Comparison of ENCODE assay signal across 11 cellular contexts in genomic region chr14:23557946-23558345, GRCh38. TPM values are rescaled to one million over a fixed set of nuclear protein-coding genes. Genes with fewer than 3 reads are reported as not detected.
A peak's percentile ranks its signal among the peaks of the same experiment; 100 is the strongest.
DNase-seq lines count a peak whose midpoint lies in the region; ATAC-seq and TF ChIP-seq lines count a peak whose summit lies in the region.
"Had no signal": no experiment of that assay in that cellular context is flagged by ENCODE, and none has a peak within 500 bp of the region (broad histone marks: within the 10 kb centered on the region; RNA-seq: fewer than 3 reads in every experiment).

No MANE protein-coding gene starts in this region.

- peaks cover 19% of the 10 kb centered on the region for H3K79me2 ChIP-seq in GM23338 (replicated peaks; ENCODE audit: insufficient read depth)

- intact Hi-C loops in CD4-positive, alpha-beta T cell (cut with DNase I, micrococcal nuclease), result loop anchor here (2.0 to 5.0 kb wide), 3 partner anchors 17 to 291 kb away; partner anchors contain the start of gene PABPN1 (in 1 of the 2)
- intact Hi-C loops in natural killer cell (cut with micrococcal nuclease), result no loop called here

- peaks cover 38% of the 10 kb centered on the region for H3K4me1 ChIP-seq in GM23338 (ENCODE audit: insufficient read depth)

- DNase-seq in CD4-positive, alpha-beta T cell, result no peak
- DNase-seq in GM23338 (ENCODE audit: low spot score) (no peak), natural killer cell (no peak), kidney glomerular epithelial cell (lab: John Stamatoyannopoulos, UW) (no peak)
- DNase-seq: activated gamma-delta T cell treated with Interleukin-2 at 50 U/mL for 16 hours, dorsolateral prefrontal cortex, foreskin fibroblast, occipital lobe had no signal

- no peaks in the 10 kb centered on the region for H3K27me3 Mint-ChIP-seq in CD4-positive, alpha-beta T cell
- H3K27me3 Mint-ChIP-seq in GM23338 (ENCODE audit: insufficient read depth, low read depth, poor library complexity) (peaks cover 21% of the 10 kb centered on the region), natural killer cell (ENCODE audit: low read depth in 2 of 2) (no peaks in the 10 kb centered on the region)
- no peaks in the 10 kb centered on the region for H3K27me3 Mint-ChIP-seq in activated T-helper 17 cell treated with anti-CD3 and anti-CD28 coated beads, Interleukin-2, amount 50 U/mL, for 72 hours

- no peaks in the 10 kb centered on the region; the same call in 1 of the 2 replicates for H4K20me1 ChIP-seq in GM23338 (replicated peaks; ENCODE audit: insufficient read depth)

- peak overlapping the region; percentile 5 for H3K27ac ChIP-seq in CD4-positive, alpha-beta T cell (ENCODE audit: low read depth, low read length)
- H3K27ac ChIP-seq in GM23338 (ENCODE audit: low read depth), result peak overlapping the region; percentile 99; the same call in 1 of the 2 replicates

- no peaks in the 10 kb centered on the region for H3K9me2 ChIP-seq in GM23338 (ENCODE audit: insufficient read depth)

- H3K4me3 Mint-ChIP-seq in CD4-positive, alpha-beta T cell, result peak overlapping the region; percentile 84
- H3K4me3 Mint-ChIP-seq in GM23338 (peak overlapping the region; percentile 63; the same call in 1 of the 3 replicates), natural killer cell (peak overlapping the region; percentile 81)
- peak overlapping the region; percentile 90 for H3K4me3 Mint-ChIP-seq in activated T-helper 17 cell treated with anti-CD3 and anti-CD28 coated beads, Interleukin-2, amount 50 U/mL, for 72 hours

- H3K36me3 ChIP-seq in GM23338 (ENCODE audit: insufficient read depth), result no peaks in the 10 kb centered on the region; the same call in 1 of the 2 replicates

- H3K9me3 ChIP-seq in CD4-positive, alpha-beta T cell (ENCODE audit: control insufficient read depth, low read length), result no peaks in the 10 kb centered on the region

- no peak for TF ChIP-seq CTCF in CD4-positive, alpha-beta T cell (IDR thresholded peaks at IDR 0.05)
- TF ChIP-seq CTCF in GM23338 (conservative IDR thresholded peaks at IDR 0.05; ENCODE audit: low read depth in 2 of 2), result no peak
- TF ChIP-seq CTCF in natural killer cell (IDR thresholded peaks at IDR 0.05), result no peak

- no peaks in the 10 kb centered on the region for H3K27me3 ChIP-seq in CD4-positive, alpha-beta T cell (ENCODE audit: control insufficient read depth, insufficient read depth, low read length)
- H3K27me3 ChIP-seq in GM23338 (ENCODE audit: insufficient read depth), result no peaks in the 10 kb centered on the region
- H3K27me3 ChIP-seq: dorsolateral prefrontal cortex had no signal

- H3K27ac Mint-ChIP-seq in CD4-positive, alpha-beta T cell, result peak overlapping the region; percentile 3
- no peak overlapping the region; the same call in 1 of the 2 replicates for H3K27ac Mint-ChIP-seq in GM23338
- peak overlapping the region; percentile 71 for H3K27ac Mint-ChIP-seq in activated T-helper 17 cell treated with anti-CD3 and anti-CD28 coated beads, Interleukin-2, amount 50 U/mL, for 72 hours
- peak overlapping the region; percentile 91 to 96 for H3K27ac Mint-ChIP-seq in natural killer cell

- POLR2A ChIA-PET in CD4-positive, alpha-beta T cell (lab: Charles Lee), result interaction anchor here (0.6 to 3.2 kb wide), 2 partner anchors 9 to 80 kb away, joined by 3 to 24 read pairs; no protein-coding TSS in a partner anchor

- ATAC-seq in CD4-positive, alpha-beta T cell (ENCODE audit: poor library complexity), result no peak
- ATAC-seq in GM23338 (no peak), natural killer cell (no peak), GM18498 (IDR thresholded peaks at IDR 0.05; ENCODE audit: unreplicated experiment) (no peak), HG02678 (IDR thresholded peaks at IDR 0.05; ENCODE audit: unreplicated experiment) (no peak)
- no peak for ATAC-seq in activated T-helper 17 cell treated with anti-CD3 and anti-CD28 coated beads, Interleukin-2, amount 50 U/mL, for 72 hours (replicated peaks)

- H2AFZ ChIP-seq in GM23338, result no peak overlapping the region

- peaks cover 36% of the 10 kb centered on the region for H3K4me1 Mint-ChIP-seq in CD4-positive, alpha-beta T cell (ENCODE audit: low read depth)
- H3K4me1 Mint-ChIP-seq in GM23338, result peaks cover 47% of the 10 kb centered on the region
- H3K4me1 Mint-ChIP-seq in activated T-helper 17 cell treated with anti-CD3 and anti-CD28 coated beads, Interleukin-2, amount 50 U/mL, for 72 hours, result peaks cover 34% of the 10 kb centered on the region
- H3K4me1 Mint-ChIP-seq in natural killer cell, result peaks cover 24 to 30% of the 10 kb centered on the region in 2 donors

- H3K4me3 ChIP-seq in GM23338, result no peak overlapping the region

- H3K9me3 Mint-ChIP-seq in CD4-positive, alpha-beta T cell, result no peaks in the 10 kb centered on the region
- H3K9me3 Mint-ChIP-seq in GM23338, result no peaks in the 10 kb centered on the region
- H3K9me3 Mint-ChIP-seq in activated T-helper 17 cell treated with anti-CD3 and anti-CD28 coated beads, Interleukin-2, amount 50 U/mL, for 72 hours, result no peaks in the 10 kb centered on the region
- H3K9me3 Mint-ChIP-seq in natural killer cell, result no peaks in the 10 kb centered on the region

- CTCF ChIA-PET in CD4-positive, alpha-beta T cell (lab: Charles Lee), result interaction anchor here (6.0 kb wide), 1 partner anchor 79 kb away, joined by 67 read pairs; no protein-coding TSS in a partner anchor

- H3K36me3 Mint-ChIP-seq in CD4-positive, alpha-beta T cell (ENCODE audit: low read depth), result peaks cover 39% of the 10 kb centered on the region
- peaks cover 43% of the 10 kb centered on the region for H3K36me3 Mint-ChIP-seq in GM23338 (ENCODE audit: low read depth)
- H3K36me3 Mint-ChIP-seq in activated T-helper 17 cell treated with anti-CD3 and anti-CD28 coated beads, Interleukin-2, amount 50 U/mL, for 72 hours (ENCODE audit: low read depth), result peaks cover 56% of the 10 kb centered on the region
- no peaks in the 10 kb centered on the region for H3K36me3 Mint-ChIP-seq in natural killer cell

- 0 out of 2 replicates have a peak overlapping the region, but pooled peaks have one; percentile 95 for H3K4me2 ChIP-seq in GM23338

- H3F3A ChIP-seq in GM23338 (replicated peaks; ENCODE audit: low read depth), result peaks cover 13% of the 10 kb centered on the region; the same call in 1 of the 2 replicates

TF ChIP-seq in GM23338, 12 proteins besides CTCF, POLR2A, EP300 and RAD21 (continues in another document):
- TF ChIP-seq CREB1 (CRISPR knock-in tag; IDR thresholded peaks at IDR 0.05; ENCODE audit: low read depth) (no peak), NANOG (IDR thresholded peaks at IDR 0.05; ENCODE audit: borderline replicate concordance) (no peak), ZNF114 (CRISPR knock-in tag; IDR thresholded peaks at IDR 0.05) (no peak), ZNF331 (CRISPR knock-in tag; IDR thresholded peaks at IDR 0.05; ENCODE audit: low read depth) (no peak), ETS1 (IDR thresholded peaks at IDR 0.05) (no peak), STAT1 (IDR thresholded peaks at IDR 0.05; ENCODE audit: unreplicated experiment) (no peak)

RNA-seq across cellular contexts. Expression of gene THTPA, which starts 1.9 kb away (rescaled TPM):
- total RNA-seq in CD4-positive, alpha-beta T cell, result 10 to 100 TPM; 13.0 to 13.4 TPM
- total RNA-seq in GM23338 (2014; rRNA removed; shearing (Covaris generic)), result 15.0 and 21.3 TPM in 2 replicates
- polyA plus RNA-seq in GM23338 (2016; fragmentation: Nextera tagmentation; extraction: Ambion mirVana), result 6.3 and 8.6 TPM in 2 replicates
- 1 to 10 TPM; 7.3 to 8.7 TPM for total RNA-seq in activated T-helper 17 cell treated with anti-CD3 and anti-CD28 coated beads, Interleukin-2, amount 50 U/mL, for 72 hours
- total RNA-seq in natural killer cell, result 10 to 100 TPM; 16.5 to 19.3 (median 19.1) TPM

RNA-seq across cellular contexts. Expression of gene ZFHX2, which starts 6.4 kb away (rescaled TPM):
- total RNA-seq in CD4-positive, alpha-beta T cell, result under 1 TPM; 0.19 to 0.22 TPM
- 9.9 and 11.6 TPM in 2 replicates for total RNA-seq in GM23338 (2014; rRNA removed; shearing (Covaris generic))
- 18.5 and 22.4 TPM in 2 replicates for polyA plus RNA-seq in GM23338 (2016; fragmentation: Nextera tagmentation; extraction: Ambion mirVana)
- total RNA-seq in activated T-helper 17 cell treated with anti-CD3 and anti-CD28 coated beads, Interleukin-2, amount 50 U/mL, for 72 hours, result 1 to 10 TPM; 2.1 to 2.3 TPM
- under 1 TPM; 0.07 to 0.72 (median 0.45) TPM for total RNA-seq in natural killer cell

RNA-seq across cellular contexts. Expression of gene AP1G2, which starts 9.6 kb away (rescaled TPM):
- 100 to 1,000 TPM; 193 to 198 TPM for total RNA-seq in CD4-positive, alpha-beta T cell
- total RNA-seq in GM23338 (2014; rRNA removed; shearing (Covaris generic)), result 63.5 and 70.8 TPM in 2 replicates
- 53.7 and 55.3 TPM in 2 replicates for polyA plus RNA-seq in GM23338 (2016; fragmentation: Nextera tagmentation; extraction: Ambion mirVana)
- 100 to 1,000 TPM; 199 to 312 TPM for total RNA-seq in activated T-helper 17 cell treated with anti-CD3 and anti-CD28 coated beads, Interleukin-2, amount 50 U/mL, for 72 hours
- total RNA-seq in natural killer cell, result 100 to 1,000 TPM; 219 to 296 (median 259) TPM

RNA-seq across cellular contexts. Expression of gene JPH4, which starts 20.6 kb away (rescaled TPM):
- total RNA-seq in CD4-positive, alpha-beta T cell, result not detected
- total RNA-seq in GM23338 (2014; rRNA removed; shearing (Covaris generic)), result 28.5 and 29.9 TPM in 2 replicates
- polyA plus RNA-seq in GM23338 (2016; fragmentation: Nextera tagmentation; extraction: Ambion mirVana), result 11.0 and 11.9 TPM in 2 replicates
- not detected for total RNA-seq in activated T-helper 17 cell treated with anti-CD3 and anti-CD28 coated beads, Interleukin-2, amount 50 U/mL, for 72 hours
- under 1 TPM in 1 of 3 donors, not detected in 2; 0.25 TPM for total RNA-seq in natural killer cell
